1 cellular context compared by ENCODE assay signal in the genomic region with DNA sequence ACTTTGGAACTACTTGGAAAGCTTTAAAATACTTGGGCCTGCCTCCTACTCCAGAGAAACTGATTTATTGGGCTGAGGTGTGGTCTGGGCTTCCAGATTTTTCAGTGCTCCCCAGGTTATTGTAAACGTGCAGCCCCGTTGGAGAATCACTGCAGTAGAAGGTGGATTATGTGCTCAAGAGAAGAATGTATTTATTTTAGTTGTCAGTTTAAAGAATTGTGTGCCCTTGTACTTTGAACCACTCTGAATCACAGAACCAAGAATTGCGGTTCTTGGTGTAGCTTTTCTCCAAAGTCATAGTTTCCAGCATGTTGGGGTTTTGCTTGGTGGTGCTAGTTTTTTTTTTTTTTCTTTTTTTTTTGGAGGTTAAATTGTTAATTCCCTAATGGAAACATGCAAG.
TF ChIP-seq lines count a peak whose summit lies in the region.

No MANE protein-coding gene starts in this region.

TF ChIP-seq in SK-N-SH, 30 proteins besides CTCF, POLR2A, EP300 and RAD21 (continued from another document):
- TF ChIP-seq, protein P1, sequence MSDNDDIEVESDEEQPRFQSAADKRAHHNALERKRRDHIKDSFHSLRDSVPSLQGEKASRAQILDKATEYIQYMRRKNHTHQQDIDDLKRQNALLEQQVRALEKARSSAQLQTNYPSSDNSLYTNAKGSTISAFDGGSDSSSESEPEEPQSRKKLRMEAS (IDR thresholded peaks at IDR 0.05; ENCODE audit: low read depth), result 0 out of 2 replicates have a peak, but pooled peaks have one; percentile 12
